8 cellular contexts compared by ENCODE assay signal in the genomic region with DNA sequence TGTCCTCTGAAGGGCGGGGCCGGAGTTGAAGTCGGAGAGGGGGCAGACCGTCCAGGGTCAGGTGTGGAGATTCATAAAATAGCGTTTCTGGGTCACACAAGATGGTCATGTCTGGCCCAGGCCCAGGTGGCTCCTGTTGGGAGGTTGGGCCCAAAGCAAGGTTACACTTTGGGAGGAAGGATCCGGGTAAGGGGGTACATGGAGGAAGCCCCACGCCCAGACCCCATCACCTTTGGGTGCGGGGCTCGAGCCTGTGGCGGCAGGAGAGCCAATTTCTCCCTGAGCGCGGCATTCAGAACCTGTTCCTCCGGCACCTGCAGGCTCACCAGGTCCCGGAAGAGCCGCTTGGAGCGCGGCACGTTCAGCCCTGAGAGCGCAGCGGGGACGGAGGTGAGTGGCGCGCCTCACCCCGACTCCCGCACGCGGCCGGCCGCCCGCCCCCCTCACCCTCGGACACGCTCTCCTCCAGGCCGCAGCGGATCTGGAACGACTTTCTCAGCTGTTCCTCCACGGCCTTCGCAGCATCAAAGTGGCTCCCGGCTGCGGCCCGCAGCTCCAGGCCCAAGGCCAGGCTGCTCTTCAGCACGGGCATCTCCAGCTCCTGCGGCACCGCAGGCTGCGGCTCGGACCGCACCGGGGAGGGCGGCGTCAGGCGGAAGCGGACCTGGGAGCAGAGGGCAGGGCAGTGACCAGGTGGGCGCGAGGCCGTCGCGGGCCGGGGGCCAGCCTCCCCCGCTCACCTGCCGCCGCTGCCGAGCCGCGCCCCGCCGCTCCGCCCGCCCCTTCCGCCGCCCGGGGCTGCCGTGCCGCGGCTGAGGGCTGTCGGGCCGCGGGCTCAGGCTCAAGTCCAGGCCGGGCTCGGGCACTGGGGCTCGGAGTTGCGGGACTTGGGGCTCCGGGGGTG. TPM values are rescaled to one million over a fixed set of nuclear protein-coding genes. Genes with fewer than 3 reads are reported as not detected.
DNase-seq lines count a peak whose midpoint lies in the region; ATAC-seq, FAIRE-seq and TF ChIP-seq lines count a peak whose summit lies in the region.

No MANE protein-coding gene starts in this region.

- H3K9me3 ChIP-seq in MG63 (no peaks in the 10 kb centered on the region), tibial nerve (no peaks in the 10 kb centered on the region)

- peaks cover 46% of the 10 kb centered on the region for H3K4me1 Mint-ChIP-seq in activated CD8-positive, alpha-beta memory T cell treated with anti-CD3 and anti-CD28 coated beads, Interleukin-2, amount 10 ng/mL, durations not matched to agents 7 days and 5 days
- peaks cover 35 to 51% (median 45%) of the 10 kb centered on the region in 3 donors for H3K4me1 Mint-ChIP-seq in naive B cell

- peaks cover 0 to 47% (median 27%) of the 10 kb centered on the region in 4 donors for H3K4me1 ChIP-seq in tibial nerve

- peak; percentile 45 for ATAC-seq in activated CD8-positive, alpha-beta memory T cell treated with anti-CD3 and anti-CD28 coated beads, Interleukin-2, amount 10 ng/mL, durations not matched to agents 7 days and 5 days
- peak; percentile 33 to 43 for ATAC-seq in naive B cell (ENCODE audit: low read depth in 2 of 2)

- TF ChIP-seq EP300 in tibial nerve (IDR thresholded peaks at IDR 0.05), result no peak

- WGBS in tibial nerve, 2 donors, result 8 to 14% methylated on average over 15 to 28 of the region's 81 CpGs

- H3K27me3 ChIP-seq in H7 (ENCODE audit: control insufficient read depth, insufficient read depth, low read length) (no peaks in the 10 kb centered on the region), MG63 (no peaks in the 10 kb centered on the region), tibial nerve (no peaks in the 10 kb centered on the region)

- H3K27ac ChIP-seq in epithelial cell of prostate, result peak overlapping the region; percentile 95
- peak overlapping the region; percentile 82 to 98 (median 97) for H3K27ac ChIP-seq in tibial nerve

- peaks cover 32% of the 10 kb centered on the region for H3K36me3 Mint-ChIP-seq in activated CD8-positive, alpha-beta memory T cell treated with anti-CD3 and anti-CD28 coated beads, Interleukin-2, amount 10 ng/mL, durations not matched to agents 7 days and 5 days
- H3K36me3 Mint-ChIP-seq in naive B cell, result peaks cover 4 to 7% of the 10 kb centered on the region in 2 donors

- H3K36me3 ChIP-seq in H7 (replicated peaks; ENCODE audit: control insufficient read depth, insufficient read depth, low read length) (peaks cover 25% of the 10 kb centered on the region), MG63 (peaks cover 45% of the 10 kb centered on the region), tibial nerve (peaks cover 0 to 39% (median 7%) of the 10 kb centered on the region in 3 donors)

- TF ChIP-seq POLR2A in GM12891 (IDR thresholded peaks at IDR 0.05; ENCODE audit: low read depth, low read length) (peak; percentile 64), tibial nerve (IDR thresholded peaks at IDR 0.05) (no peak)

- CTCF ChIA-PET in activated CD8-positive, alpha-beta memory T cell treated with anti-CD3 and anti-CD28 coated beads, Interleukin-2, amount 10 ng/mL, durations not matched to agents 7 days and 5 days (lab: Charles Lee), result interaction anchor here (1.1 to 2.9 kb wide), 5 partner anchors 9 to 61 kb away, joined by 3 to 16 read pairs (median 5); no protein-coding TSS in a partner anchor

- no peak for DNase-seq in GM12891 (ENCODE audit: insufficient read length, low spot score)
- peak; percentile 87 for DNase-seq in H7
- peak; percentile 29 for DNase-seq in MG63
- peak; percentile 67 for DNase-seq in activated CD8-positive, alpha-beta memory T cell treated with anti-CD3 and anti-CD28 coated beads, Interleukin-2, amount 10 ng/mL, durations not matched to agents 7 days and 5 days
- no peak for DNase-seq in epithelial cell of prostate (ENCODE audit: low read depth, low spot score)
- DNase-seq in naive B cell, result peak; percentile 34
- no peak for DNase-seq in tibial nerve (ENCODE audit: low spot score in 2 of 2)
- DNase-seq in DMS153 treated with DMSO at 0.1 percent for 48 hours (lab: John Stamatoyannopoulos, UW; ENCODE audit: unreplicated experiment), result no peak

- FAIRE-seq in GM12891 (lab: Jason Lieb, UNC), result no peak

- peak overlapping the region; percentile 96 for H3K4me3 ChIP-seq in H7 (ENCODE audit: insufficient read depth, low read depth, low read length)
- H3K4me3 ChIP-seq in MG63, result peak overlapping the region; percentile 71
- H3K4me3 ChIP-seq in tibial nerve, result peak overlapping the region; percentile 60 to 92 (median 81)

- H3K9me3 Mint-ChIP-seq in activated CD8-positive, alpha-beta memory T cell treated with anti-CD3 and anti-CD28 coated beads, Interleukin-2, amount 10 ng/mL, durations not matched to agents 7 days and 5 days (ENCODE audit: low read depth), result no peaks in the 10 kb centered on the region
- no peaks in the 10 kb centered on the region for H3K9me3 Mint-ChIP-seq in naive B cell

- peak overlapping the region; percentile 88 for H3K4me3 Mint-ChIP-seq in activated CD8-positive, alpha-beta memory T cell treated with anti-CD3 and anti-CD28 coated beads, Interleukin-2, amount 10 ng/mL, durations not matched to agents 7 days and 5 days
- H3K4me3 Mint-ChIP-seq in naive B cell, result peak overlapping the region; percentile 88 to 98 (median 94)

- peak overlapping the region; percentile 94 for H3K27ac Mint-ChIP-seq in activated CD8-positive, alpha-beta memory T cell treated with anti-CD3 and anti-CD28 coated beads, Interleukin-2, amount 10 ng/mL, durations not matched to agents 7 days and 5 days
- peak overlapping the region; percentile 92 to 100 (median 96) for H3K27ac Mint-ChIP-seq in naive B cell

- H3K27me3 Mint-ChIP-seq in activated CD8-positive, alpha-beta memory T cell treated with anti-CD3 and anti-CD28 coated beads, Interleukin-2, amount 10 ng/mL, durations not matched to agents 7 days and 5 days, result no peaks in the 10 kb centered on the region
- H3K27me3 Mint-ChIP-seq in naive B cell, result no peaks in the 10 kb centered on the region

- TF ChIP-seq CTCF in tibial nerve (IDR thresholded peaks at IDR 0.05), result peak in 1 of 5 experiments; percentile 7

TF ChIP-seq in GM12891, 5 proteins besides CTCF, POLR2A, EP300 and RAD21:
- TF ChIP-seq POLR2AphosphoS5 (IDR thresholded peaks at IDR 0.05; ENCODE audit: low read depth, low read length) (peak; percentile 36; the same call in 1 of the 2 replicates), TAF1 (IDR thresholded peaks at IDR 0.05; ENCODE audit: low read depth, low read length) (peak; percentile 36; the same call in 1 of the 2 replicates), POU2F2 (IDR thresholded peaks at IDR 0.05; ENCODE audit: low read depth, low read length) (no peak; the same call in 1 of the 2 replicates)

RNA-seq across cellular contexts. Expression of a gene that starts 0.6 kb away (rescaled TPM):
- 33.4 TPM for polyA plus RNA-seq in GM12891 (2012; ENCODE audit: low read depth, missing spikeins)
- total RNA-seq in H7 (2014; rRNA removed; shearing (Covaris generic)), result 96.6 and 97.8 TPM in 2 replicates
- total RNA-seq in MG63 (2014; rRNA removed; shearing (Covaris generic); ENCODE audit: low replicate concordance), result 12.9 and 25.1 TPM in 2 replicates
- total RNA-seq in activated CD8-positive, alpha-beta memory T cell treated with anti-CD3 and anti-CD28 coated beads, Interleukin-2, amount 10 ng/mL, durations not matched to agents 7 days and 5 days, result 100 to 1,000 TPM in 1 of 2 experiments, 10 to 100 TPM in 1; 77.6 to 101 TPM
- 10 to 100 TPM; 21.8 to 46.8 (median 27.5) TPM for polyA plus RNA-seq in naive B cell (ENCODE audit: low read depth in 6 of 6)
- total RNA-seq in tibial nerve, result 10 to 100 TPM; 44.3 to 85.8 (median 53.3) TPM

RNA-seq across cellular contexts. Expression of a gene that starts 6.0 kb away (rescaled TPM):
- 26.7 TPM for polyA plus RNA-seq in GM12891 (2012; ENCODE audit: low read depth, missing spikeins)
- total RNA-seq in H7 (2014; rRNA removed; shearing (Covaris generic)), result 47.1 and 50.5 TPM in 2 replicates
- 46.1 and 57.3 TPM in 2 replicates for total RNA-seq in MG63 (2014; rRNA removed; shearing (Covaris generic); ENCODE audit: low replicate concordance)
- total RNA-seq in activated CD8-positive, alpha-beta memory T cell treated with anti-CD3 and anti-CD28 coated beads, Interleukin-2, amount 10 ng/mL, durations not matched to agents 7 days and 5 days, result 10 to 100 TPM; 42.4 to 50.2 TPM
- polyA plus RNA-seq in naive B cell (ENCODE audit: low read depth in 6 of 6), result 10 to 100 TPM; 10.9 to 24.6 (median 19.5) TPM
- total RNA-seq in tibial nerve, result 10 to 100 TPM; 39.5 to 50.2 (median 46.6) TPM

RNA-seq across cellular contexts. Expression of a gene that starts 7.2 kb away (rescaled TPM):
- 5.7 TPM for polyA plus RNA-seq in GM12891 (2012; ENCODE audit: low read depth, missing spikeins)
- 0.87 and 1.6 TPM in 2 replicates for total RNA-seq in H7 (2014; rRNA removed; shearing (Covaris generic))
- total RNA-seq in MG63 (2014; rRNA removed; shearing (Covaris generic); ENCODE audit: low replicate concordance), result 5.1 and 6.8 TPM in 2 replicates
- total RNA-seq in activated CD8-positive, alpha-beta memory T cell treated with anti-CD3 and anti-CD28 coated beads, Interleukin-2, amount 10 ng/mL, durations not matched to agents 7 days and 5 days, result 1 to 10 TPM; 2.6 to 3.3 TPM
- 10 to 100 TPM in 5 of 6 donors, 1 to 10 TPM in 1; 9.4 to 24.9 (median 13.3) TPM for polyA plus RNA-seq in naive B cell (ENCODE audit: low read depth in 6 of 6)
- total RNA-seq in tibial nerve, result 1 to 10 TPM; 3.6 to 7.3 (median 4.9) TPM

RNA-seq across cellular contexts. Expression of a gene that starts 28.4 kb away (rescaled TPM):
- 1.3 TPM for polyA plus RNA-seq in GM12891 (2012; ENCODE audit: low read depth, missing spikeins)
- total RNA-seq in H7 (2014; rRNA removed; shearing (Covaris generic)), result 0.11 and 1.1 TPM in 2 replicates
- total RNA-seq in MG63 (2014; rRNA removed; shearing (Covaris generic); ENCODE audit: low replicate concordance), result 0.56 TPM in 1 of 2 replicates, not detected in the other
- total RNA-seq in activated CD8-positive, alpha-beta memory T cell treated with anti-CD3 and anti-CD28 coated beads, Interleukin-2, amount 10 ng/mL, durations not matched to agents 7 days and 5 days, result 1 to 10 TPM; 3.8 to 5.0 TPM
- under 1 TPM in 1 of 6 donors, not detected in 5; 0.45 TPM for polyA plus RNA-seq in naive B cell (ENCODE audit: low read depth in 6 of 6)
- total RNA-seq in tibial nerve, result 1 to 10 TPM in 3 of 4 donors, not detected in 1; 1.5 to 2.1 (median 1.8) TPM

RNA-seq across cellular contexts. Expression of a gene that starts 43.4 kb away (rescaled TPM):
- polyA plus RNA-seq in GM12891 (2012; ENCODE audit: low read depth, missing spikeins), result 39.4 TPM
- 31.5 and 35.8 TPM in 2 replicates for total RNA-seq in H7 (2014; rRNA removed; shearing (Covaris generic))
- total RNA-seq in MG63 (2014; rRNA removed; shearing (Covaris generic); ENCODE audit: low replicate concordance), result 5.7 and 27.7 TPM in 2 replicates
- 100 to 1,000 TPM; 128 to 144 TPM for total RNA-seq in activated CD8-positive, alpha-beta memory T cell treated with anti-CD3 and anti-CD28 coated beads, Interleukin-2, amount 10 ng/mL, durations not matched to agents 7 days and 5 days
- 10 to 100 TPM; 17.5 to 23.6 (median 20.7) TPM for polyA plus RNA-seq in naive B cell (ENCODE audit: low read depth in 6 of 6)
- total RNA-seq in tibial nerve, result 100 to 1,000 TPM; 154 to 224 (median 188) TPM

Comparison
In these comparisons a context has a peak if more than half of its experiments do, and no peak if none do; other contexts are left out.
1. DNase-seq: peak in H7 (single experiment), MG63 (single experiment), activated CD8-positive, alpha-beta memory T cell treated with anti-CD3 and anti-CD28 coated beads, Interleukin-2, amount 10 ng/mL, durations not matched to agents 7 days and 5 days (single experiment) and naive B cell (single experiment); none in GM12891 (single experiment), epithelial cell of prostate (single experiment), tibial nerve (0 of 2) and DMS153 treated with DMSO at 0.1 percent for 48 hours (single experiment).
2. Peak in every context shown above with its lines, with median percentiles within 50 percentile points of each other: H3K4me3 ChIP-seq.